Comparison of ENCODE assay signal across 19 cellular contexts in genomic region chr2:2324119-2324518, GRCh38. TPM values are rescaled to one million over a fixed set of nuclear protein-coding genes. Genes with fewer than 3 reads are reported as not detected.
DNase-seq lines count a peak whose midpoint lies in the region; ATAC-seq and TF ChIP-seq lines count a peak whose summit lies in the region.
"Had no signal": no experiment of that assay in that cellular context is flagged by ENCODE, and none has a peak within 500 bp of the region (broad histone marks: within the 10 kb centered on the region; RNA-seq: fewer than 3 reads in every experiment).

No MANE protein-coding gene starts in this region.

- H3K4me2 ChIP-seq in trophoblast cell (ENCODE audit: low read length) = no peak overlapping the region

- H3K27ac ChIP-seq in trophoblast cell (ENCODE audit: low read depth, low read length) = no peak overlapping the region
- no peak overlapping the region for H3K27ac ChIP-seq in gastroesophageal sphincter
- H3K27ac ChIP-seq: heart left ventricle, thoracic aorta had no signal

- H3K9ac ChIP-seq in iPS-15b (ENCODE audit: low read depth, low read length) (no peak overlapping the region), trophoblast cell (ENCODE audit: low read length) (no peak overlapping the region)

- H2BK120ac ChIP-seq in trophoblast cell (ENCODE audit: insufficient read depth, low read length, poor library complexity) = no peak overlapping the region

- TF ChIP-seq POLR2A in gastroesophageal sphincter (IDR thresholded peaks at IDR 0.05) = no peak

- peaks cover 5% of the 10 kb centered on the region for H3K4me1 ChIP-seq in iPS-15b (ENCODE audit: control insufficient read depth, insufficient read depth, low read length)
- H3K4me1 ChIP-seq in trophoblast cell (ENCODE audit: control insufficient read depth in 1 of 2, insufficient read depth in 2 of 2, low read length in 2 of 2) = no peaks in the 10 kb centered on the region
- H3K4me1 ChIP-seq in gastroesophageal sphincter = no peaks in the 10 kb centered on the region
- H3K4me1 ChIP-seq: Caco-2, heart left ventricle had no signal

- no peak overlapping the region for H4K8ac ChIP-seq in trophoblast cell (ENCODE audit: low read depth, low read length)

- no peaks in the 10 kb centered on the region for H3K36me3 ChIP-seq in iPS-15b (ENCODE audit: control insufficient read depth, insufficient read depth, low read length)
- H3K36me3 ChIP-seq in trophoblast cell (ENCODE audit: control insufficient read depth in 1 of 2, insufficient read depth in 2 of 2, low read length in 2 of 2) = no peaks in the 10 kb centered on the region
- no peaks in the 10 kb centered on the region for H3K36me3 ChIP-seq in gastroesophageal sphincter
- H3K36me3 ChIP-seq: heart left ventricle, thoracic aorta had no signal

- H2BK12ac ChIP-seq in trophoblast cell (ENCODE audit: low read length) = no peak overlapping the region

- no peak for TF ChIP-seq CTCF in gastroesophageal sphincter (IDR thresholded peaks at IDR 0.05)

- no peaks in the 10 kb centered on the region for H3K9me3 ChIP-seq in iPS-15b (ENCODE audit: control insufficient read depth, insufficient read depth, low read length)
- H3K9me3 ChIP-seq in trophoblast cell (ENCODE audit: insufficient read depth, low read depth, low read length) = no peaks in the 10 kb centered on the region
- no peaks in the 10 kb centered on the region for H3K9me3 ChIP-seq in gastroesophageal sphincter
- H3K9me3 ChIP-seq: Caco-2, heart left ventricle, thoracic aorta had no signal

- WGBS in trophoblast cell (ENCODE audit: extremely low coverage, insufficient coverage, insufficient read length) = no CpG with 5 or more reads among the region's 9 CpGs
- WGBS in gastroesophageal sphincter (ENCODE audit: low coverage in 1 of 2), 2 donors = 50 to 77% methylated on average over 6 of the region's 9 CpGs

- no peak overlapping the region for H2AFZ ChIP-seq in trophoblast cell (ENCODE audit: insufficient read depth, low read length, poor library complexity)

- H3K23ac ChIP-seq in trophoblast cell (ENCODE audit: low read length) = no peak overlapping the region

- H3K79me1 ChIP-seq in trophoblast cell (ENCODE audit: low read length) = no peaks in the 10 kb centered on the region

- no peak overlapping the region for H4K12ac ChIP-seq in trophoblast cell (ENCODE audit: low read depth, low read length)

- ATAC-seq in GM18868 (IDR thresholded peaks at IDR 0.05; ENCODE audit: unreplicated experiment) = no peak
- no peak for ATAC-seq in gastroesophageal sphincter
- ATAC-seq: heart left ventricle; naive thymus-derived CD4-positive, alpha-beta T cell had no signal

- no peak overlapping the region for H2BK5ac ChIP-seq in trophoblast cell (ENCODE audit: low read depth, low read length, poor library complexity)

- H3K14ac ChIP-seq in trophoblast cell (ENCODE audit: low read length) = no peak overlapping the region

- H3K4me3 ChIP-seq in iPS-15b (ENCODE audit: low read depth, low read length) (peak overlapping the region; percentile 11), trophoblast cell (ENCODE audit: low read depth, low read length) (no peak overlapping the region), gastroesophageal sphincter (no peak overlapping the region)
- H3K4me3 ChIP-seq: heart left ventricle, lung, thoracic aorta had no signal

- H3K27me3 ChIP-seq in iPS-15b (ENCODE audit: control insufficient read depth, insufficient read depth, low read length) (peaks cover 15% of the 10 kb centered on the region), trophoblast cell (ENCODE audit: insufficient read depth, low read length) (no peaks in the 10 kb centered on the region), gastroesophageal sphincter (peaks cover 31% of the 10 kb centered on the region)

- no peak overlapping the region for H3K18ac ChIP-seq in trophoblast cell (ENCODE audit: low read length)

- no peak overlapping the region for H3K4ac ChIP-seq in trophoblast cell (ENCODE audit: low read depth, low read length)

- H2AK5ac ChIP-seq in trophoblast cell (ENCODE audit: low read length) = no peak overlapping the region

- peak; percentile 4 for DNase-seq in ELF-1 (ENCODE audit: low read depth, low spot score)
- peak; percentile 35 to 77 for DNase-seq in NCI-H2081 (lab: John Stamatoyannopoulos, UW)
- DNase-seq in NCI-H774 (lab: John Stamatoyannopoulos, UW) = peak; percentile 40
- DNase-seq in DMS53 (lab: John Stamatoyannopoulos, UW) = no peak
- no peak for DNase-seq in trophoblast cell
- DNase-seq: activated CD4-positive, alpha-beta T cell treated with anti-CD3 and anti-CD28 coated beads, Interleukin-2, amount 10 ng/mL, durations not matched to agents 7 days and 5 days; activated naive CD4-positive, alpha-beta T cell treated with anti-CD3 and anti-CD28 coated beads, Interleukin-2, amount 10 ng/mL, durations not matched to agents 7 days and 5 days; Caco-2; GOT3; heart left ventricle; islet precursor cell; MM.1S; naive thymus-derived CD4-positive, alpha-beta T cell; small intestine had no signal

- H4K91ac ChIP-seq in trophoblast cell (ENCODE audit: low read depth, low read length) = no peak overlapping the region

- no peak for TF ChIP-seq EP300 in gastroesophageal sphincter (IDR thresholded peaks at IDR 0.05)

- no peaks in the 10 kb centered on the region for H3K79me2 ChIP-seq in trophoblast cell (ENCODE audit: control insufficient read depth, insufficient read depth, low read length, poor library complexity)

RNA-seq across cellular contexts. Expression of gene MYT1L, which starts 7.0 kb away (rescaled TPM):
- polyA plus RNA-seq in trophoblast cell (2013) = 0.04 TPM in 2 replicates
- total RNA-seq in gastroesophageal sphincter = under 1 TPM in 3 of 4 donors, not detected in 1; 0.17 to 0.85 (median 0.40) TPM
- total RNA-seq: activated CD4-positive, alpha-beta T cell treated with anti-CD3 and anti-CD28 coated beads, Interleukin-2, amount 10 ng/mL, durations not matched to agents 7 days and 5 days; Caco-2 had no signal
- polyA plus RNA-seq: heart left ventricle had no signal

Comparison
In these comparisons a context has a peak if more than half of its experiments do, and no peak if none do; other contexts are left out.
1. DNase-seq: peak in ELF-1 (single experiment), NCI-H2081 (2 of 2) and NCI-H774 (single experiment); none in DMS53 (single experiment) and trophoblast cell (0 of 2).